Comparison of ENCODE assay signal across 9 cellular contexts in genomic region chr1:6259491-6260362, GRCh38. TPM values are rescaled to one million over a fixed set of nuclear protein-coding genes. Genes with fewer than 3 reads are reported as not detected.
DNase-seq lines count a peak whose midpoint lies in the region; ATAC-seq and TF ChIP-seq lines count a peak whose summit lies in the region.
"Had no signal": no experiment of that assay in that cellular context is flagged by ENCODE, and none has a peak within 500 bp of the region (broad histone marks: within the 10 kb centered on the region; RNA-seq: fewer than 3 reads in every experiment).

No MANE protein-coding gene starts in this region.

- CTCF ChIA-PET in activated naive CD4-positive, alpha-beta T cell treated with anti-CD3 and anti-CD28 coated beads for 36 hours (lab: Charles Lee): interaction anchor here (1.3 kb wide), 1 partner anchor 14 kb away, joined by 5 read pairs; no protein-coding TSS in a partner anchor

- H3K4me1 ChIP-seq in HUES48 (ENCODE audit: control insufficient read depth, insufficient read depth, low read length): peaks cover 3% of the 10 kb centered on the region; the same call in 1 of the 2 replicates

- H3K27me3 ChIP-seq in HUES48 (ENCODE audit: control insufficient read depth, insufficient read depth, low read length): peaks cover 29% of the 10 kb centered on the region

- no peak overlapping the region for H3K9ac ChIP-seq in HUES48 (ENCODE audit: low read depth, low read length)

- H3K9me3 ChIP-seq in HUES48 (ENCODE audit: control insufficient read depth, insufficient read depth, low read length): no peaks in the 10 kb centered on the region

- ATAC-seq in SK-N-SH treated with all-trans-retinoic acid at 6 μM for 48 hours: peak; percentile 71
- no peak for ATAC-seq in HG03159 (IDR thresholded peaks at IDR 0.05; ENCODE audit: unreplicated experiment)

- peaks cover 3% of the 10 kb centered on the region for H3K4me1 Mint-ChIP-seq in activated naive CD4-positive, alpha-beta T cell treated with anti-CD3 and anti-CD28 coated beads for 36 hours (ENCODE audit: low read depth)
- H3K4me1 Mint-ChIP-seq in glutamatergic neuron (ENCODE audit: low read depth, unreplicated experiment) (peaks cover 14% of the 10 kb centered on the region), type B pancreatic cell (ENCODE audit: unreplicated experiment) (no peaks in the 10 kb centered on the region)

- H3K27ac ChIP-seq in HUES48 (ENCODE audit: low read depth, low read length): no peak overlapping the region

- intact Hi-C loops in activated naive CD4-positive, alpha-beta T cell treated with anti-CD3 and anti-CD28 coated beads for 36 hours (cut with micrococcal nuclease): no loop called here
- intact Hi-C loops in posterior vena cava (cut with DNase I): no loop called here

- no peaks in the 10 kb centered on the region for H3K36me3 Mint-ChIP-seq in activated naive CD4-positive, alpha-beta T cell treated with anti-CD3 and anti-CD28 coated beads for 36 hours (ENCODE audit: low read depth)
- H3K36me3 Mint-ChIP-seq in glutamatergic neuron (ENCODE audit: unreplicated experiment) (no peaks in the 10 kb centered on the region), type B pancreatic cell (no peaks in the 10 kb centered on the region)

- H3K27me3 Mint-ChIP-seq in activated naive CD4-positive, alpha-beta T cell treated with anti-CD3 and anti-CD28 coated beads for 36 hours (ENCODE audit: low read depth): peaks cover 11% of the 10 kb centered on the region
- H3K27me3 Mint-ChIP-seq in glutamatergic neuron (ENCODE audit: unreplicated experiment) (peaks cover 11% of the 10 kb centered on the region), type B pancreatic cell (peaks cover 30% of the 10 kb centered on the region)

- no peak overlapping the region for H3K27ac Mint-ChIP-seq in activated naive CD4-positive, alpha-beta T cell treated with anti-CD3 and anti-CD28 coated beads for 36 hours
- H3K27ac Mint-ChIP-seq in glutamatergic neuron (ENCODE audit: unreplicated experiment): peak overlapping the region; percentile 52
- H3K27ac Mint-ChIP-seq in type B pancreatic cell: peak overlapping the region; percentile 18

- H3K36me3 ChIP-seq in HUES48 (ENCODE audit: control insufficient read depth, insufficient read depth, low read length): no peaks in the 10 kb centered on the region

- peak overlapping the region; percentile 69 for H3K4me3 ChIP-seq in HUES48 (ENCODE audit: low read depth, low read length)

- H3K9me3 Mint-ChIP-seq in activated naive CD4-positive, alpha-beta T cell treated with anti-CD3 and anti-CD28 coated beads for 36 hours: no peaks in the 10 kb centered on the region
- H3K9me3 Mint-ChIP-seq in glutamatergic neuron (ENCODE audit: unreplicated experiment): peaks cover 16% of the 10 kb centered on the region
- no peaks in the 10 kb centered on the region for H3K9me3 Mint-ChIP-seq in type B pancreatic cell

- DNase-seq in GM13977 (ENCODE audit: low spot score) (peak; percentile 94), glutamatergic neuron (peak; percentile 82), posterior vena cava (ENCODE audit: low spot score) (peak; percentile 94), type B pancreatic cell (ENCODE audit: extremely low spot score, unreplicated experiment) (peak; percentile 83)
- peak; percentile 71 for DNase-seq in activated naive CD4-positive, alpha-beta T cell treated with anti-CD3 and anti-CD28 coated beads for 36 hours

- H3K4me3 Mint-ChIP-seq in activated naive CD4-positive, alpha-beta T cell treated with anti-CD3 and anti-CD28 coated beads for 36 hours: peak overlapping the region; percentile 12
- H3K4me3 Mint-ChIP-seq in glutamatergic neuron (ENCODE audit: unreplicated experiment): peak overlapping the region; percentile 81
- peak overlapping the region; percentile 78 for H3K4me3 Mint-ChIP-seq in type B pancreatic cell

- in situ Hi-C loops in GM13977 (cut with MboI; ENCODE audit: low pct_unique_long_range_greater_than_20kb, low sequenced_read_pairs, unreplicated experiment): no loop called here

- TF ChIP-seq CTCF in GM13977 (IDR thresholded peaks at IDR 0.05; ENCODE audit: extremely low read depth, insufficient read depth, missing control alignments): no peak
- TF ChIP-seq CTCF in glutamatergic neuron (IDR thresholded peaks at IDR 0.05; ENCODE audit: partially characterized antibody, unreplicated experiment): no peak
- no peak for TF ChIP-seq CTCF in type B pancreatic cell (conservative IDR thresholded peaks at IDR 0.05)

TF ChIP-seq in SK-N-SH treated with all-trans-retinoic acid at 6 μM for 48 hours, 23 proteins besides CTCF, POLR2A, EP300 and RAD21 (continues in another document):
- TF ChIP-seq ZFP3 (CRISPR knock-in tag; IDR thresholded peaks at IDR 0.05) (no peak), GLIS3 (CRISPR knock-in tag; IDR thresholded peaks at IDR 0.05) (no peak), ZNF8 (CRISPR knock-in tag; IDR thresholded peaks at IDR 0.05) (no peak), ZNF70 (CRISPR knock-in tag; IDR thresholded peaks at IDR 0.05) (no peak), ARNTL (CRISPR knock-in tag; IDR thresholded peaks at IDR 0.05; ENCODE audit: borderline replicate concordance, low read depth) (no peak), ESRRG (CRISPR knock-in tag; IDR thresholded peaks at IDR 0.05) (no peak), TOX (CRISPR knock-in tag; IDR thresholded peaks at IDR 0.05; ENCODE audit: borderline replicate concordance) (no peak), SNAI2 (CRISPR knock-in tag; IDR thresholded peaks at IDR 0.05) (no peak), ZFP30 (CRISPR knock-in tag; IDR thresholded peaks at IDR 0.05) (no peak), PATZ1 (CRISPR knock-in tag; IDR thresholded peaks at IDR 0.05; ENCODE audit: borderline replicate concordance) (no peak), CSRNP3 (CRISPR knock-in tag; IDR thresholded peaks at IDR 0.05) (no peak), TCF4 (CRISPR knock-in tag; IDR thresholded peaks at IDR 0.05; ENCODE audit: borderline replicate concordance) (no peak)

RNA-seq across cellular contexts. Expression of gene GPR153, which starts 1.2 kb away (rescaled TPM):
- total RNA-seq in activated naive CD4-positive, alpha-beta T cell treated with anti-CD3 and anti-CD28 coated beads for 36 hours: under 1 TPM; 0.07 TPM
- total RNA-seq in glutamatergic neuron (ENCODE audit: unreplicated experiment): 174 TPM
- total RNA-seq in posterior vena cava: 10 to 100 TPM in 1 of 2 donors, 1 to 10 TPM in 1; 9.3 to 11.8 TPM
- 6.1 and 8.5 TPM in 2 replicates for total RNA-seq in type B pancreatic cell (ENCODE audit: low replicate concordance)

RNA-seq across cellular contexts. Expression of gene HES3, which starts 15.7 kb away (rescaled TPM):
- not detected for total RNA-seq in activated naive CD4-positive, alpha-beta T cell treated with anti-CD3 and anti-CD28 coated beads for 36 hours
- total RNA-seq in glutamatergic neuron (ENCODE audit: unreplicated experiment) (0.66 TPM), posterior vena cava (not detected), type B pancreatic cell (ENCODE audit: low replicate concordance) (not detected in 2 replicates)
- total RNA-seq: subcutaneous adipose tissue had no signal

RNA-seq across cellular contexts. Expression of gene ICMT, which starts 24.0 kb away (rescaled TPM):
- total RNA-seq in activated naive CD4-positive, alpha-beta T cell treated with anti-CD3 and anti-CD28 coated beads for 36 hours: 10 to 100 TPM; 31.3 to 33.2 TPM
- 55.5 TPM for total RNA-seq in glutamatergic neuron (ENCODE audit: unreplicated experiment)
- total RNA-seq in posterior vena cava: 10 to 100 TPM; 49.6 to 61.1 TPM
- 56.6 and 63.5 TPM in 2 replicates for total RNA-seq in type B pancreatic cell (ENCODE audit: low replicate concordance)

RNA-seq across cellular contexts. Expression of gene RNF207, which starts 53.8 kb away (rescaled TPM):
- 1 to 10 TPM; 3.2 to 4.1 TPM for total RNA-seq in activated naive CD4-positive, alpha-beta T cell treated with anti-CD3 and anti-CD28 coated beads for 36 hours
- 5.6 TPM for total RNA-seq in glutamatergic neuron (ENCODE audit: unreplicated experiment)
- total RNA-seq in posterior vena cava: 1 to 10 TPM; 8.6 to 8.7 TPM
- total RNA-seq in type B pancreatic cell (ENCODE audit: low replicate concordance): 34.5 and 37.0 TPM in 2 replicates

Comparison
In these comparisons a context has a peak if more than half of its experiments do, and no peak if none do; other contexts are left out.
1. H3K4me3 Mint-ChIP-seq: peak in every context shown above with its lines; median percentile 81 in glutamatergic neuron; 78 in type B pancreatic cell; 12 in activated naive CD4-positive, alpha-beta T cell treated with anti-CD3 and anti-CD28 coated beads for 36 hours.
2. RNA of gene GPR153, which starts 1.2 kb away (total RNA-seq): 174 TPM in glutamatergic neuron (single experiment); 9.3 to 11.8 TPM in posterior vena cava, 6.1 to 8.5 TPM in type B pancreatic cell and 0.07 TPM in activated naive CD4-positive, alpha-beta T cell treated with anti-CD3 and anti-CD28 coated beads for 36 hours; every median in the first group is over 10 times any median in the second.
3. Peak in every context shown above with its lines, with median percentiles within 50 percentile points of each other: DNase-seq.